In the genomic region with DNA sequence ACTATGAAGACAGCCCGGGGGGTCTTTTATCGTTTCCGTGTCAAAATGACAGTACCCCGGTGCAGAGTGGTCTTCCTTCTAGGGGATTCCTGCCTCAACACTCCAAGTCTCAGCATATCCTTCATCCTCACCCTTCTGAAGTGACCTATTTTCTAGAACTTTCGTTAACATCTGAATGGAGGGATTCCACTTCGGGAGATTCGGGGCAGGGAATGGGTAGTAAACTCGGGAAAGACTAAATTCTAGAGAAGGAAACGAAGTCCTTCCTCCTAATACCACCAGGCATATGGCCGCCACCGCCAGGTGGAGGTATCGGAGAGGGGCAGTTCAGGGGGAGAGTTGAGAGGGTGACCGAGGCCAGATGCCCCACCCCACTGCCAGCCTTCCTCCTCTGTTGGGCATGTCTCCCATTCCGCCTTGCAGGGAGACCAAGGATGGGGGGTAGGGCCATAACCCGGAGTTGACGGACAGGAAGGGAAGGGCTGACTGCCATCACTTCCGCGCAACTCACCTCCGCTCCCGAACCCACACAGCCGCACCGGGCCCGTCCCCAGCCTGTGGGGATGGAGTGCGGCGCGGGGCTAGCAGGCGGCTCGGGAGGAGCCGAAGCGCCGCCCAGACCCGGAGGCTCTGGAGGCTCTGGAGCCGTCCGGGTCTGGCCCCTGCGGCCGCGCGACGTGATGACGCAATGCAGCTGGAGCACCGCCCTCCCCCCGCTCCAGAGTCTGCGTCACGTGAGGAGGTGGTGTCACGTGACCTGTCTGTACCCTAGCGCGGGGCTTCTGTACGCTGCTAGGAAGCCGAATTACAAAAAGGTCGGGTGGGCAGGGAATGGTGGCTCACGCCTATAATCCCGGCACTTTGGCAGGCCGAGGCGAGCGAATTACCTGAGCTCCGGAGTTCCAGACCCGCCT, we compare ENCODE assay signal across 1 cellular context.
TF ChIP-seq lines count a peak whose summit lies in the region.

A gene (minus strand): TSS at position 657 of the 914 bp plus-strand sequence. CDS start 2,072 bp downstream, outside the sequence.

TF ChIP-seq in K562, 482 proteins besides CTCF, POLR2A, EP300 and RAD21 (continued from another document and continues in another):
- TF ChIP-seq, protein P1, sequence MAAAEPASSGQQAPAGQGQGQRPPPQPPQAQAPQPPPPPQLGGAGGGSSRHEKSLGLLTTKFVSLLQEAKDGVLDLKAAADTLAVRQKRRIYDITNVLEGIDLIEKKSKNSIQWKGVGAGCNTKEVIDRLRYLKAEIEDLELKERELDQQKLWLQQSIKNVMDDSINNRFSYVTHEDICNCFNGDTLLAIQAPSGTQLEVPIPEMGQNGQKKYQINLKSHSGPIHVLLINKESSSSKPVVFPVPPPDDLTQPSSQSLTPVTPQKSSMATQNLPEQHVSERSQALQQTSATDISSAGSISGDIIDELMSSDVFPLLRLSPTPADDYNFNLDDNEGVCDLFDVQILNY (CRISPR knock-in tag; IDR thresholded peaks at IDR 0.05), result 0 out of 2 replicates have a peak, but pooled peaks have one; percentile 11
- no peak; the same call in 1 of the 2 replicates for TF ChIP-seq MECOM (CRISPR knock-in tag; IDR thresholded peaks at IDR 0.05)
- TF ChIP-seq PHTF2 (CRISPR knock-in tag; IDR thresholded peaks at IDR 0.05), result no peak
- no peak for TF ChIP-seq MCM2 (IDR thresholded peaks at IDR 0.05; ENCODE audit: low read depth)
- peak; percentile 93 for TF ChIP-seq DIDO1 (tag; IDR thresholded peaks at IDR 0.05; ENCODE audit: low read depth)
- TF ChIP-seq, protein P2, sequence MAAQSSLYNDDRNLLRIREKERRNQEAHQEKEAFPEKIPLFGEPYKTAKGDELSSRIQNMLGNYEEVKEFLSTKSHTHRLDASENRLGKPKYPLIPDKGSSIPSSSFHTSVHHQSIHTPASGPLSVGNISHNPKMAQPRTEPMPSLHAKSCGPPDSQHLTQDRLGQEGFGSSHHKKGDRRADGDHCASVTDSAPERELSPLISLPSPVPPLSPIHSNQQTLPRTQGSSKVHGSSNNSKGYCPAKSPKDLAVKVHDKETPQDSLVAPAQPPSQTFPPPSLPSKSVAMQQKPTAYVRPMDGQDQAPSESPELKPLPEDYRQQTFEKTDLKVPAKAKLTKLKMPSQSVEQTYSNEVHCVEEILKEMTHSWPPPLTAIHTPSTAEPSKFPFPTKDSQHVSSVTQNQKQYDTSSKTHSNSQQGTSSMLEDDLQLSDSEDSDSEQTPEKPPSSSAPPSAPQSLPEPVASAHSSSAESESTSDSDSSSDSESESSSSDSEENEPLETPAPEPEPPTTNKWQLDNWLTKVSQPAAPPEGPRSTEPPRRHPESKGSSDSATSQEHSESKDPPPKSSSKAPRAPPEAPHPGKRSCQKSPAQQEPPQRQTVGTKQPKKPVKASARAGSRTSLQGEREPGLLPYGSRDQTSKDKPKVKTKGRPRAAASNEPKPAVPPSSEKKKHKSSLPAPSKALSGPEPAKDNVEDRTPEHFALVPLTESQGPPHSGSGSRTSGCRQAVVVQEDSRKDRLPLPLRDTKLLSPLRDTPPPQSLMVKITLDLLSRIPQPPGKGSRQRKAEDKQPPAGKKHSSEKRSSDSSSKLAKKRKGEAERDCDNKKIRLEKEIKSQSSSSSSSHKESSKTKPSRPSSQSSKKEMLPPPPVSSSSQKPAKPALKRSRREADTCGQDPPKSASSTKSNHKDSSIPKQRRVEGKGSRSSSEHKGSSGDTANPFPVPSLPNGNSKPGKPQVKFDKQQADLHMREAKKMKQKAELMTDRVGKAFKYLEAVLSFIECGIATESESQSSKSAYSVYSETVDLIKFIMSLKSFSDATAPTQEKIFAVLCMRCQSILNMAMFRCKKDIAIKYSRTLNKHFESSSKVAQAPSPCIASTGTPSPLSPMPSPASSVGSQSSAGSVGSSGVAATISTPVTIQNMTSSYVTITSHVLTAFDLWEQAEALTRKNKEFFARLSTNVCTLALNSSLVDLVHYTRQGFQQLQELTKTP (IDR thresholded peaks at IDR 0.05; ENCODE audit: low read depth in 1 of 2, partially characterized antibody in 2 of 2), result peak; percentile 21 to 94
- TF ChIP-seq, protein P3, sequence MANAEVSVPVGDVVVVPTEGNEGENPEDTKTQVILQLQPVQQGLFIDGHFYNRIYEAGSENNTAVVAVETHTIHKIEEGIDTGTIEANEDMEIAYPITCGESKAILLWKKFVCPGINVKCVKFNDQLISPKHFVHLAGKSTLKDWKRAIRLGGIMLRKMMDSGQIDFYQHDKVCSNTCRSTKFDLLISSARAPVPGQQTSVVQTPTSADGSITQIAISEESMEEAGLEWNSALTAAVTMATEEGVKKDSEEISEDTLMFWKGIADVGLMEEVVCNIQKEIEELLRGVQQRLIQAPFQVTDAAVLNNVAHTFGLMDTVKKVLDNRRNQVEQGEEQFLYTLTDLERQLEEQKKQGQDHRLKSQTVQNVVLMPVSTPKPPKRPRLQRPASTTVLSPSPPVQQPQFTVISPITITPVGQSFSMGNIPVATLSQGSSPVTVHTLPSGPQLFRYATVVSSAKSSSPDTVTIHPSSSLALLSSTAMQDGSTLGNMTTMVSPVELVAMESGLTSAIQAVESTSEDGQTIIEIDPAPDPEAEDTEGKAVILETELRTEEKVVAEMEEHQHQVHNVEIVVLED (CRISPR knock-in tag; IDR thresholded peaks at IDR 0.05), result peak; percentile 93
- TF ChIP-seq ZNF764 (CRISPR knock-in tag; IDR thresholded peaks at IDR 0.05; ENCODE audit: low read depth), result no peak
- TF ChIP-seq, protein P4, sequence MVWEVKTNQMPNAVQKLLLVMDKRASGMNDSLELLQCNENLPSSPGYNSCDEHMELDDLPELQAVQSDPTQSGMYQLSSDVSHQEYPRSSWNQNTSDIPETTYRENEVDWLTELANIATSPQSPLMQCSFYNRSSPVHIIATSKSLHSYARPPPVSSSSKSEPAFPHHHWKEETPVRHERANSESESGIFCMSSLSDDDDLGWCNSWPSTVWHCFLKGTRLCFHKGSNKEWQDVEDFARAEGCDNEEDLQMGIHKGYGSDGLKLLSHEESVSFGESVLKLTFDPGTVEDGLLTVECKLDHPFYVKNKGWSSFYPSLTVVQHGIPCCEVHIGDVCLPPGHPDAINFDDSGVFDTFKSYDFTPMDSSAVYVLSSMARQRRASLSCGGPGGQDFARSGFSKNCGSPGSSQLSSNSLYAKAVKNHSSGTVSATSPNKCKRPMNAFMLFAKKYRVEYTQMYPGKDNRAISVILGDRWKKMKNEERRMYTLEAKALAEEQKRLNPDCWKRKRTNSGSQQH (CRISPR knock-in tag; IDR thresholded peaks at IDR 0.05), result peak; percentile 79; the same call in 1 of the 2 replicates
- peak; percentile 54 for TF ChIP-seq ZNF431 (CRISPR knock-in tag; IDR thresholded peaks at IDR 0.05)
- no peak for TF ChIP-seq FOXJ3 (CRISPR knock-in tag; IDR thresholded peaks at IDR 0.05)
- TF ChIP-seq TAL1 (IDR thresholded peaks at IDR 0.05), result no peak
- 0 out of 2 replicates have a peak, but pooled peaks have one; percentile 41 for TF ChIP-seq ILK (tag; IDR thresholded peaks at IDR 0.05; ENCODE audit: borderline replicate concordance, low read depth)
- TF ChIP-seq ZBTB1 (CRISPR knock-in tag; IDR thresholded peaks at IDR 0.05; ENCODE audit: borderline replicate concordance, low read depth), result no peak
- TF ChIP-seq, protein P5, sequence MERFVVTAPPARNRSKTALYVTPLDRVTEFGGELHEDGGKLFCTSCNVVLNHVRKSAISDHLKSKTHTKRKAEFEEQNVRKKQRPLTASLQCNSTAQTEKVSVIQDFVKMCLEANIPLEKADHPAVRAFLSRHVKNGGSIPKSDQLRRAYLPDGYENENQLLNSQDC (CRISPR knock-in tag; IDR thresholded peaks at IDR 0.05), result peak; percentile 65; the same call in 1 of the 2 replicates
- no peak for TF ChIP-seq ZNF445 (CRISPR knock-in tag; IDR thresholded peaks at IDR 0.05; ENCODE audit: low read depth)
- peak; percentile 86 for TF ChIP-seq POLR2H (tag; IDR thresholded peaks at IDR 0.05; ENCODE audit: low read depth)
- TF ChIP-seq, protein P6, sequence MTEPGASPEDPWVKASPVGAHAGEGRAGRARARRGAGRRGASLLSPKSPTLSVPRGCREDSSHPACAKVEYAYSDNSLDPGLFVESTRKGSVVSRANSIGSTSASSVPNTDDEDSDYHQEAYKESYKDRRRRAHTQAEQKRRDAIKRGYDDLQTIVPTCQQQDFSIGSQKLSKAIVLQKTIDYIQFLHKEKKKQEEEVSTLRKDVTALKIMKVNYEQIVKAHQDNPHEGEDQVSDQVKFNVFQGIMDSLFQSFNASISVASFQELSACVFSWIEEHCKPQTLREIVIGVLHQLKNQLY (CRISPR knock-in tag; conservative IDR thresholded peaks at IDR 0.05), result no peak
- peak; percentile 35 for TF ChIP-seq HNRNPLL (IDR thresholded peaks at IDR 0.05; ENCODE audit: low read depth, low read length, poor library complexity, severe bottlenecking)
- no peak for TF ChIP-seq RBM17 (IDR thresholded peaks at IDR 0.05; ENCODE audit: borderline replicate concordance, low read depth, low read length)
- peak; percentile 86 for TF ChIP-seq ZFX (CRISPR knock-in tag; IDR thresholded peaks at IDR 0.05)
- TF ChIP-seq RFX5 (IDR thresholded peaks at IDR 0.05; ENCODE audit: low read depth, low read length), result no peak
- peak; percentile 63 for TF ChIP-seq ZNF766 (CRISPR knock-in tag; conservative IDR thresholded peaks at IDR 0.05)
- TF ChIP-seq, protein P7, sequence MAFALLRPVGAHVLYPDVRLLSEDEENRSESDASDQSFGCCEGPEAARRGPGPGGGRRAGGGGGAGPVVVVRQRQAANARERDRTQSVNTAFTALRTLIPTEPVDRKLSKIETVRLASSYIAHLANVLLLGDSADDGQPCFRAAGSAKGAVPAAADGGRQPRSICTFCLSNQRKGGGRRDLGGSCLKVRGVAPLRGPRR (CRISPR knock-in tag; IDR thresholded peaks at IDR 0.05), result no peak
- TF ChIP-seq BCL6 (CRISPR knock-in tag; IDR thresholded peaks at IDR 0.05), result no peak
- no peak for TF ChIP-seq LCOR (CRISPR knock-in tag; IDR thresholded peaks at IDR 0.05)
- TF ChIP-seq MYC (IDR thresholded peaks at IDR 0.05; ENCODE audit: low read depth, low read length), result peak; percentile 74; the same call in 1 of the 2 replicates
- peak; percentile 74; the same call in 1 of the 2 replicates for TF ChIP-seq MYC (CRISPR knock-in tag; IDR thresholded peaks at IDR 0.05; ENCODE audit: borderline replicate concordance, low read depth)
- TF ChIP-seq NR1H2 (CRISPR knock-in tag; IDR thresholded peaks at IDR 0.05), result no peak; the same call in 1 of the 2 replicates
- no peak for TF ChIP-seq TFAM (CRISPR knock-in tag; conservative IDR thresholded peaks at IDR 0.05)
- TF ChIP-seq GTF2E2 (tag; IDR thresholded peaks at IDR 0.05), result 0 out of 2 replicates have a peak, but pooled peaks have one; percentile 77
- TF ChIP-seq RAD51 (IDR thresholded peaks at IDR 0.05; ENCODE audit: borderline replicate concordance, low read depth), result peak; percentile 100
- TF ChIP-seq, protein P8, sequence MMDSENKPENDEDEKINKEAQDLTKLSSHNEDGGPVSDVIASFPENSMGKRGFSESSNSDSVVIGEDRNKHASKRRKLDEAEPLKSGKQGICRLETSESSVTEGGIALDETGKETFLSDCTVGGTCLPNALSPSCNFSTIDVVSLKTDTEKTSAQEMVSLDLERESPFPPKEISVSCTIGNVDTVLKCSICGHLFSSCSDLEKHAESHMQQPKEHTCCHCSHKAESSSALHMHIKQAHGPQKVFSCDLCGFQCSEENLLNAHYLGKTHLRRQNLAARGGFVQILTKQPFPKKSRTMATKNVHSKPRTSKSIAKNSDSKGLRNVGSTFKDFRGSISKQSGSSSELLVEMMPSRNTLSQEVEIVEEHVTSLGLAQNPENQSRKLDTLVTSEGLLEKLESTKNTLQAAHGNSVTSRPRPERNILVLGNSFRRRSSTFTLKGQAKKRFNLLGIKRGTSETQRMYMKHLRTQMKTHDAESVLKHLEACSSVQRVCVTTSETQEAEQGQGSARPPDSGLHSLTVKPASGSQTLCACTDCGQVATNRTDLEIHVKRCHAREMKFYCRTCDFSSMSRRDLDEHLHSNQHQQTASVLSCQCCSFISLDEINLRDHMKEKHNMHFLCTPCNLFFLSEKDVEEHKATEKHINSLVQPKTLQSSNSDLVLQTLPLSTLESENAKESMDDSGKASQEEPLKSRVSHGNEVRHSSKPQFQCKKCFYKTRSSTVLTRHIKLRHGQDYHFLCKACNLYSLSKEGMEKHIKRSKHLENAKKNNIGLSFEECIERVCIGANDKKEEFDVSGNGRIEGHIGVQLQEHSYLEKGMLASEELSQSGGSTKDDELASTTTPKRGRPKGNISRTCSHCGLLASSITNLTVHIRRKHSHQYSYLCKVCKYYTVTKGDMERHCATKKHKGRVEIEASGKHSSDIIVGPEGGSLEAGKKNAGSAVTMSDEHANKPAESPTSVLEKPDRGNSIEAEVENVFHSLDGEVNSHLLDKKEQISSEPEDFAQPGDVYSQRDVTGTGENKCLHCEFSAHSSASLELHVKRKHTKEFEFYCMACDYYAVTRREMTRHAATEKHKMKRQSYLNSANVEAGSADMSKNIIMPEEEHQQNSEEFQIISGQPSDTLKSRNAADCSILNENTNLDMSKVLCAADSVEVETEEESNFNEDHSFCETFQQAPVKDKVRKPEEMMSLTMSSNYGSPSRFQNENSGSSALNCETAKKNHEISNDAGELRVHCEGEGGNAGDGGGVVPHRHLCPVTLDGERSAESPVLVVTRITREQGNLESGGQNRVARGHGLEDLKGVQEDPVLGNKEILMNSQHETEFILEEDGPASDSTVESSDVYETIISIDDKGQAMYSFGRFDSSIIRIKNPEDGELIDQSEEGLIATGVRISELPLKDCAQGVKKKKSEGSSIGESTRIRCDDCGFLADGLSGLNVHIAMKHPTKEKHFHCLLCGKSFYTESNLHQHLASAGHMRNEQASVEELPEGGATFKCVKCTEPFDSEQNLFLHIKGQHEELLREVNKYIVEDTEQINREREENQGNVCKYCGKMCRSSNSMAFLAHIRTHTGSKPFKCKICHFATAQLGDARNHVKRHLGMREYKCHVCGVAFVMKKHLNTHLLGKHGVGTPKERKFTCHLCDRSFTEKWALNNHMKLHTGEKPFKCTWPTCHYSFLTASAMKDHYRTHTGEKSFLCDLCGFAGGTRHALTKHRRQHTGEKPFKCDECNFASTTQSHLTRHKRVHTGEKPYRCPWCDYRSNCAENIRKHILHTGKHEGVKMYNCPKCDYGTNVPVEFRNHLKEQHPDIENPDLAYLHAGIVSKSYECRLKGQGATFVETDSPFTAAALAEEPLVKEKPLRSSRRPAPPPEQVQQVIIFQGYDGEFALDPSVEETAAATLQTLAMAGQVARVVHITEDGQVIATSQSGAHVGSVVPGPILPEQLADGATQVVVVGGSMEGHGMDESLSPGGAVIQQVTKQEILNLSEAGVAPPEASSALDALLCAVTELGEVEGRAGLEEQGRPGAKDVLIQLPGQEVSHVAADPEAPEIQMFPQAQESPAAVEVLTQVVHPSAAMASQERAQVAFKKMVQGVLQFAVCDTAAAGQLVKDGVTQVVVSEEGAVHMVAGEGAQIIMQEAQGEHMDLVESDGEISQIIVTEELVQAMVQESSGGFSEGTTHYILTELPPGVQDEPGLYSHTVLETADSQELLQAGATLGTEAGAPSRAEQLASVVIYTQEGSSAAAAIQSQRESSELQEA (IDR thresholded peaks at IDR 0.05; ENCODE audit: low read depth), result no peak
- TF ChIP-seq JUN (IDR thresholded peaks at IDR 0.05; ENCODE audit: borderline replicate concordance, low read depth, low read length), result peak; percentile 93
- TF ChIP-seq JUN (CRISPR knock-in tag; IDR thresholded peaks at IDR 0.05; ENCODE audit: borderline replicate concordance), result no peak
- TF ChIP-seq ZNF324 (CRISPR knock-in tag; IDR thresholded peaks at IDR 0.05), result no peak
